Comparison of ENCODE assay signal across 9 cellular contexts in genomic region chr15:33055962-33056361, GRCh38.
"Had no signal": no experiment of that assay in that cellular context is flagged by ENCODE, and none has a peak within 500 bp of the region (broad histone marks: within the 10 kb centered on the region; RNA-seq: fewer than 3 reads in every experiment).

No MANE protein-coding gene starts in this region.

- H3K36me3 ChIP-seq: HAP-1 had no signal

- H3K27ac ChIP-seq: GM23248 had no signal

- H3K9me3 ChIP-seq: HAP-1 had no signal

- H3K27ac Mint-ChIP-seq: HFFc6 had no signal

- H3K4me1 ChIP-seq: HAP-1 had no signal

- DNase-seq: GM23248, GOT3, H7, HFFc6, IMR-90, KG1 had no signal

- H3K9me3 Mint-ChIP-seq: HFFc6 had no signal

- ATAC-seq: HCT116, K562 had no signal

- H3K4me3 ChIP-seq: GM23248, HAP-1, K562 had no signal

- H3K4me3 Mint-ChIP-seq: HFFc6 had no signal
